In the genomic region with DNA sequence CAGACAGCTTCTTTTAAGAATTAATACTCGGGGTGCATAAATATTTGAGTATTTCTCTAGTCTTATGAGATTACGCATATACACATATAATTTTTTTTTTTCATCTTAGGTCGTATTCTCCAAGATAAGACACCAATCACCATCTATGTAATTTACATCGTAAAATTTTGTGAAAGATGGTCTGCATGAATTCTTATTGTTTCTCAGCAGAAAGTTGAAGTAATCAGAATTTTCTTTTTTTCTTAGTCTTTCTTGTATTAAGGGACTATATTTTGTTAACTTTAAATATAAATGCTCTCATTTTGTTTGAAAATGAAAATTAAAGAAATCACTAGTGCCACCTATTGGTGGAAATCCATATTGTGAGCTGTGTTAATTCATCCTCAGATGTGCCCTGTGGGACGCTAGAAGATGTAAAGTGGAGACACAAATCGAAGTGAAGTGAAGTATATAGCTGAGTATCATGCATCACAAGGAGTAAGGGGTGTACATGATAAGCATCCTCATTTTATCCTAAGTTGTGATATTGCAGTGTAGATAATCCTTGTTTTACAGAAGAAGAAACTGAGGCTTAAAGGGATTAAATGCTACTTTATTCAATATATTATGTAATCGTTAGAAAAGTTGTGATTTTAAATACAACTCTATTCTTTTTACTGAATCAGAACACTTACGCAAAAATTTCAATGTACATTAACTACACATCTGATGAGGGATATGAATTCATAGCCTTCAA, we compare ENCODE assay signal across 9 cellular contexts.
DNase-seq lines count a peak whose midpoint lies in the region; ATAC-seq, FAIRE-seq and TF ChIP-seq lines count a peak whose summit lies in the region.
"Had no signal": no experiment of that assay in that cellular context is flagged by ENCODE, and none has a peak within 500 bp of the region (broad histone marks: within the 10 kb centered on the region; RNA-seq: fewer than 3 reads in every experiment).

No MANE protein-coding gene starts in this region.

- intact Hi-C loops in testis (cut with DNase I; ENCODE audit: low total_unique reads) = no loop called here

- no peak for TF ChIP-seq POLR2A in testis (IDR thresholded peaks at IDR 0.05)

- no peaks in the 10 kb centered on the region for H3K36me3 ChIP-seq in testis (ENCODE audit: low read depth, missing control alignments)

- H3K9me3 ChIP-seq in testis = no peaks in the 10 kb centered on the region

- WGBS in testis, 2 donors = 63% methylated on average over 8 of the region's 8 CpGs

- DNase-seq in Ammon's horn (ENCODE audit: low spot score) (peak; percentile 10), GM19239 (ENCODE audit: insufficient read length, low spot score) (no peak), RCC 7860 (ENCODE audit: low spot score) (no peak), fibroblast of pulmonary artery (ENCODE audit: low read depth) (peak; percentile 46), testis (no peak), DMS79 treated with DMSO at 0.1 percent for 48 hours (lab: John Stamatoyannopoulos, UW) (no peak)

- no peak overlapping the region for H3K27ac ChIP-seq in testis

- no peaks in the 10 kb centered on the region for H3K27me3 ChIP-seq in testis

- H3K4me1 ChIP-seq in testis = no peaks in the 10 kb centered on the region

- no peak for ATAC-seq in GM21576 (IDR thresholded peaks at IDR 0.05; ENCODE audit: unreplicated experiment)
- no peak for ATAC-seq in HG03342 (IDR thresholded peaks at IDR 0.05; ENCODE audit: unreplicated experiment)

- peak; percentile 52 for TF ChIP-seq CTCF in fibroblast of pulmonary artery (IDR thresholded peaks at IDR 0.05; ENCODE audit: low read length, missing control alignments)
- TF ChIP-seq CTCF in testis (IDR thresholded peaks at IDR 0.05) = peak; percentile 17 to 65 (median 28)

- FAIRE-seq in GM19239 (lab: Jason Lieb, UNC) (peak; percentile 33), RCC 7860 (lab: Jason Lieb, UNC) (peak; percentile 63)
- FAIRE-seq: colon had no signal

- H3K4me3 ChIP-seq in fibroblast of pulmonary artery (replicated peaks; ENCODE audit: low read depth, low read length) (no peak overlapping the region), testis (no peak overlapping the region)

Comparison
In these comparisons a context has a peak if more than half of its experiments do, and no peak if none do; other contexts are left out.
1. DNase-seq: peak in Ammon's horn (single experiment) and fibroblast of pulmonary artery (single experiment); none in GM19239 (single experiment), RCC 7860 (single experiment), testis (single experiment) and DMS79 treated with DMSO at 0.1 percent for 48 hours (single experiment).